Comparison of ENCODE assay signal across 29 cellular contexts in the genomic region with DNA sequence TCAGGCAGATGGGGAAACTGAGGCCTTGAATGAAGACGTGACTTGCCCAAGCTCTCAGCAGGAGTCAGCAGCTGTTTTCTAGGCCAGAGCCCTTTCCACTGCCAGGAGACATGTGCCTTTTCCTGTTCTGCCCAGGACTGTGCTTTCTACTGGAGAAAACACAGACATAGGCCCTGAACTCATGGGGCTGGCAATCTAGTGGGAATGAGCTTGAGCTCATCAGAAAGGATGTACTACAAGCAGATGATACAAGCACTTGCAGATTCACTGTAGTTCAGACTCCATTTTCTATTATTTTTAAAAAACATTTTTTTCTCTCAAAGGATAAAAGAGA. TPM values are rescaled to one million over a fixed set of nuclear protein-coding genes. Genes with fewer than 3 reads are reported as not detected.
"Had no signal": no experiment of that assay in that cellular context is flagged by ENCODE, and none has a peak within 500 bp of the region (broad histone marks: within the 10 kb centered on the region; RNA-seq: fewer than 3 reads in every experiment).

No MANE protein-coding gene starts in this region.

- H3K4me1 Mint-ChIP-seq: activated CD4-positive, alpha-beta memory T cell treated with anti-CD3 and anti-CD28 coated beads, Interleukin-2, amount 10 ng/mL, durations not matched to agents 7 days and 5 days; activated CD4-positive, alpha-beta T cell treated with anti-CD3 and anti-CD28 coated beads for 36 hours; activated CD4-positive, alpha-beta T cell treated with anti-CD3 and anti-CD28 coated beads, Interleukin-2, amount 10 ng/mL, durations not matched to agents 24 days and 14 days; activated naive CD4-positive, alpha-beta T cell treated with anti-CD3 and anti-CD28 coated beads, Interleukin-2, amount 10 ng/mL, durations not matched to agents 7 days and 5 days; activated naive CD8-positive, alpha-beta T cell treated with anti-CD3 and anti-CD28 coated beads, Interleukin-2, amount 10 ng/mL, durations not matched to agents 7 days and 5 days; central memory CD8-positive, alpha-beta T cell had no signal

- H3K27ac Mint-ChIP-seq: activated CD4-positive, alpha-beta memory T cell treated with anti-CD3 and anti-CD28 coated beads, Interleukin-2, amount 10 ng/mL, durations not matched to agents 7 days and 5 days; activated CD4-positive, alpha-beta T cell treated with anti-CD3 and anti-CD28 coated beads for 36 hours; activated CD4-positive, alpha-beta T cell treated with anti-CD3 and anti-CD28 coated beads, Interleukin-2, amount 10 ng/mL, durations not matched to agents 24 days and 14 days; activated naive CD4-positive, alpha-beta T cell treated with anti-CD3 and anti-CD28 coated beads, Interleukin-2, amount 10 ng/mL, durations not matched to agents 7 days and 5 days; activated naive CD4-positive, alpha-beta T cell treated with anti-CD3 and anti-CD28 coated beads, Interleukin-2, amount 50 U/mL, for 72 hours; activated naive CD8-positive, alpha-beta T cell treated with anti-CD3 and anti-CD28 coated beads, Interleukin-2, amount 10 ng/mL, durations not matched to agents 7 days and 5 days; activated T-cell treated with anti-CD3 and anti-CD28 coated beads, Interleukin-2, amount 50 U/mL, for 24 hours; activated T-cell treated with anti-CD3 and anti-CD28 coated beads, Interleukin-2, amount 50 U/mL, for 72 hours; dendritic cell treated with granulocyte-macrophage colony-stimulating factor and Interleukin-4, amounts not matched to agents 40 ng/mL and 50 ng/mL, for 4 days; effector memory CD8-positive, alpha-beta T cell had no signal

- H3K4me1 ChIP-seq: ascending aorta, breast epithelium had no signal

- H3K36me3 ChIP-seq: ascending aorta, breast epithelium, esophagus squamous epithelium, gastroesophageal sphincter had no signal

- H3K27ac ChIP-seq: ascending aorta, breast epithelium, coronary artery, epithelial cell of prostate, esophagus squamous epithelium, gastroesophageal sphincter had no signal

- H3K9me3 ChIP-seq: ascending aorta, breast epithelium, esophagus squamous epithelium, gastroesophageal sphincter had no signal

- H3K36me3 Mint-ChIP-seq: activated naive CD4-positive, alpha-beta T cell treated with anti-CD3 and anti-CD28 coated beads, Interleukin-2, amount 10 ng/mL, durations not matched to agents 7 days and 5 days; activated naive CD4-positive, alpha-beta T cell treated with anti-CD3 and anti-CD28 coated beads, Interleukin-2, amount 50 U/mL, for 72 hours; activated naive CD8-positive, alpha-beta T cell treated with anti-CD3 and anti-CD28 coated beads, Interleukin-2, amount 10 ng/mL, durations not matched to agents 7 days and 5 days had no signal

- FAIRE-seq: endometrium had no signal

- H3K4me3 ChIP-seq: ascending aorta, breast epithelium, coronary artery, esophagus squamous epithelium, gastroesophageal sphincter had no signal

- H3K9me3 Mint-ChIP-seq: activated CD4-positive, alpha-beta memory T cell treated with anti-CD3 and anti-CD28 coated beads, Interleukin-2, amount 10 ng/mL, durations not matched to agents 7 days and 5 days; activated CD4-positive, alpha-beta T cell treated with anti-CD3 and anti-CD28 coated beads, Interleukin-2, amount 10 ng/mL, durations not matched to agents 24 days and 14 days; activated naive CD4-positive, alpha-beta T cell treated with anti-CD3 and anti-CD28 coated beads, Interleukin-2, amount 10 ng/mL, durations not matched to agents 7 days and 5 days; activated naive CD4-positive, alpha-beta T cell treated with anti-CD3 and anti-CD28 coated beads, Interleukin-2, amount 50 U/mL, for 72 hours; activated naive CD8-positive, alpha-beta T cell treated with anti-CD3 and anti-CD28 coated beads, Interleukin-2, amount 10 ng/mL, durations not matched to agents 7 days and 5 days; activated T-cell treated with anti-CD3 and anti-CD28 coated beads, Interleukin-2, amount 50 U/mL, for 24 hours; activated T-cell treated with anti-CD3 and anti-CD28 coated beads, Interleukin-2, amount 50 U/mL, for 72 hours; brain; central memory CD8-positive, alpha-beta T cell; dendritic cell treated with granulocyte-macrophage colony-stimulating factor and Interleukin-4, amounts not matched to agents 40 ng/mL and 50 ng/mL, for 4 days; effector memory CD8-positive, alpha-beta T cell had no signal

- H3K27me3 Mint-ChIP-seq: activated naive CD8-positive, alpha-beta T cell treated with anti-CD3 and anti-CD28 coated beads, Interleukin-2, amount 10 ng/mL, durations not matched to agents 7 days and 5 days; brain had no signal

- ATAC-seq: activated CD4-positive, alpha-beta T cell treated with anti-CD3 and anti-CD28 coated beads for 36 hours; activated naive CD4-positive, alpha-beta T cell treated with anti-CD3 and anti-CD28 coated beads, Interleukin-2, amount 50 U/mL, for 72 hours; activated T-cell treated with anti-CD3 and anti-CD28 coated beads, Interleukin-2, amount 50 U/mL, for 72 hours; effector memory CD8-positive, alpha-beta T cell; gastroesophageal sphincter had no signal

- H3K27me3 ChIP-seq: ascending aorta, breast epithelium, gastroesophageal sphincter had no signal

- DNase-seq: activated CD4-positive, alpha-beta memory T cell treated with anti-CD3 and anti-CD28 coated beads, Interleukin-2, amount 10 ng/mL, durations not matched to agents 7 days and 5 days; activated CD4-positive, alpha-beta T cell treated with anti-CD3 and anti-CD28 coated beads for 36 hours; activated CD4-positive, alpha-beta T cell treated with anti-CD3 and anti-CD28 coated beads, Interleukin-2, amount 10 ng/mL, durations not matched to agents 24 days and 14 days; activated CD4-positive, CD25-positive, alpha-beta regulatory T cell; activated CD4-positive, CD25-positive, alpha-beta regulatory T cell treated with anti-CD3 and anti-CD28 coated beads, Interleukin-2, amount 50 U/mL, for 72 hours; activated CD8-positive, alpha-beta memory T cell treated with anti-CD3 and anti-CD28 coated beads, Interleukin-2, amount 50 U/mL, for 48 hours; activated gamma-delta T cell; activated naive CD4-positive, alpha-beta T cell; activated naive CD4-positive, alpha-beta T cell treated with anti-CD3 and anti-CD28 coated beads, Interleukin-2, amount 10 ng/mL, durations not matched to agents 7 days and 5 days; activated naive CD8-positive, alpha-beta T cell treated with anti-CD3 and anti-CD28 coated beads, Interleukin-2, amount 10 ng/mL, durations not matched to agents 7 days and 5 days; activated T-cell treated with anti-CD3 and anti-CD28 coated beads for 4 hours; activated T-cell treated with anti-CD3 and anti-CD28 coated beads, Interleukin-2, amount 50 U/mL, for 24 hours; activated T-cell treated with anti-CD3 and anti-CD28 coated beads, Interleukin-2, amount 50 U/mL, for 72 hours; effector CD4-positive, alpha-beta T cell; effector memory CD8-positive, alpha-beta T cell; esophagus squamous epithelium; foreskin melanocyte; T-helper 2 cell had no signal

- H3K4me3 Mint-ChIP-seq: activated CD4-positive, alpha-beta memory T cell treated with anti-CD3 and anti-CD28 coated beads, Interleukin-2, amount 10 ng/mL, durations not matched to agents 7 days and 5 days; activated CD4-positive, alpha-beta T cell treated with anti-CD3 and anti-CD28 coated beads for 36 hours; activated CD4-positive, alpha-beta T cell treated with anti-CD3 and anti-CD28 coated beads, Interleukin-2, amount 10 ng/mL, durations not matched to agents 24 days and 14 days; activated naive CD4-positive, alpha-beta T cell treated with anti-CD3 and anti-CD28 coated beads, Interleukin-2, amount 10 ng/mL, durations not matched to agents 7 days and 5 days; activated naive CD8-positive, alpha-beta T cell treated with anti-CD3 and anti-CD28 coated beads, Interleukin-2, amount 10 ng/mL, durations not matched to agents 7 days and 5 days; activated T-cell treated with anti-CD3 and anti-CD28 coated beads, Interleukin-2, amount 50 U/mL, for 24 hours; activated T-cell treated with anti-CD3 and anti-CD28 coated beads, Interleukin-2, amount 50 U/mL, for 72 hours; brain; central memory CD8-positive, alpha-beta T cell; dendritic cell treated with granulocyte-macrophage colony-stimulating factor and Interleukin-4, amounts not matched to agents 40 ng/mL and 50 ng/mL, for 4 days; effector memory CD8-positive, alpha-beta T cell had no signal

RNA-seq across cellular contexts. Expression of gene MASP1, which starts 14.4 kb away (rescaled TPM):
- total RNA-seq: activated CD4-positive, alpha-beta memory T cell treated with anti-CD3 and anti-CD28 coated beads, Interleukin-2, amount 10 ng/mL, durations not matched to agents 7 days and 5 days; activated CD4-positive, alpha-beta T cell treated with anti-CD3 and anti-CD28 coated beads for 36 hours; activated CD4-positive, alpha-beta T cell treated with anti-CD3 and anti-CD28 coated beads, Interleukin-2, amount 10 ng/mL, durations not matched to agents 24 days and 14 days; activated naive CD4-positive, alpha-beta T cell treated with anti-CD3 and anti-CD28 coated beads, Interleukin-2, amount 50 U/mL, for 72 hours; activated naive CD8-positive, alpha-beta T cell treated with anti-CD3 and anti-CD28 coated beads, Interleukin-2, amount 10 ng/mL, durations not matched to agents 7 days and 5 days; activated T-cell treated with anti-CD3 and anti-CD28 coated beads, Interleukin-2, amount 50 U/mL, for 72 hours; T-helper 1 cell treated with Interleukin-12 subunit alpha and Interleukin-12 subunit beta and Interleukin-4 antibody, amounts not matched to agents 30 ng/mL and 1 ng/mL, for 36 hours had no signal
